8 cellular contexts compared by ENCODE assay signal in genomic region chr5:173015240-173016068, GRCh38. TPM values are rescaled to one million over a fixed set of nuclear protein-coding genes. Genes with fewer than 3 reads are reported as not detected.
DNase-seq lines count a peak whose midpoint lies in the region; ATAC-seq and TF ChIP-seq lines count a peak whose summit lies in the region.
"Not testable (repeated sequence)": the region's sequence is repeated elsewhere in the genome, so short reads cannot be mapped to it uniquely, and the experiment has no call there.

No MANE protein-coding gene starts in this region.

- not testable (repeated sequence) for H3K36me3 ChIP-seq in CD8-positive, alpha-beta memory T cell (ENCODE audit: insufficient read depth, low read length); colonic mucosa; left ventricle myocardium inferior; muscle layer of duodenum (ENCODE audit: control insufficient read depth in 1 of 2, insufficient read depth in 2 of 2, low read length in 2 of 2); tibial nerve

- H3K4me1 Mint-ChIP-seq in CD8-positive, alpha-beta memory T cell, result peaks cover 42 to 69% (median 53%) of the 10 kb centered on the region in 3 donors
- H3K4me1 Mint-ChIP-seq in T-cell, result peaks cover 52 to 71% (median 63%) of the 10 kb centered on the region in 3 donors

- not testable (repeated sequence) for DNase-seq in CD8-positive, alpha-beta memory T cell; T-cell; activated naive CD4-positive, alpha-beta T cell treated with anti-CD3 and anti-CD28 coated beads, Interleukin-2, amount 50 U/mL, for 72 hours (ENCODE audit: low spot score in 2 of 2); colonic mucosa; left ventricle myocardium inferior; tibial nerve (ENCODE audit: low spot score in 2 of 2)

- not testable (repeated sequence) for H3K9me3 Mint-ChIP-seq in CD8-positive, alpha-beta memory T cell; T-cell; activated naive CD4-positive, alpha-beta T cell treated with anti-CD3 and anti-CD28 coated beads, Interleukin-2, amount 50 U/mL, for 72 hours

- H3K9me3 ChIP-seq in CD8-positive, alpha-beta memory T cell (ENCODE audit: low read length); colonic mucosa; left ventricle myocardium inferior (replicated peaks); muscle layer of duodenum (ENCODE audit: control insufficient read depth in 1 of 2, low read length in 2 of 2); tibial nerve: not testable (repeated sequence)

- peak overlapping the region in 1 of 7 donors; percentile 54 for H3K4me3 Mint-ChIP-seq in CD8-positive, alpha-beta memory T cell
- not testable (repeated sequence) for H3K4me3 Mint-ChIP-seq in T-cell

- ATAC-seq in T-cell (replicated peaks in 1 of 4); activated naive CD4-positive, alpha-beta T cell treated with anti-CD3 and anti-CD28 coated beads, Interleukin-2, amount 50 U/mL, for 72 hours: not testable (repeated sequence)

- H3K27me3 Mint-ChIP-seq in CD8-positive, alpha-beta memory T cell; T-cell: not testable (repeated sequence)

- not testable (repeated sequence) for H3K9ac ChIP-seq in colonic mucosa (ENCODE audit: low read depth in 2 of 2, low read length in 2 of 2)

- H3K27me3 ChIP-seq in CD8-positive, alpha-beta memory T cell (ENCODE audit: insufficient read depth, low read length, poor library complexity, severe bottlenecking); colonic mucosa; left ventricle myocardium inferior (ENCODE audit: low read depth); muscle layer of duodenum (ENCODE audit: low read depth, low read length); tibial nerve: not testable (repeated sequence)

- POLR2A ChIA-PET in CD8-positive, alpha-beta memory T cell (lab: Charles Lee); T-cell (lab: Charles Lee): not testable (repeated sequence)

- H3K27ac Mint-ChIP-seq in CD8-positive, alpha-beta memory T cell, result peak overlapping the region; percentile 1 to 72 (median 48)
- H3K27ac Mint-ChIP-seq in T-cell, result peak overlapping the region; percentile 70 to 83
- H3K27ac Mint-ChIP-seq in activated naive CD4-positive, alpha-beta T cell treated with anti-CD3 and anti-CD28 coated beads, Interleukin-2, amount 50 U/mL, for 72 hours, result peak overlapping the region; percentile 65 to 73

- intact Hi-C loops in colonic mucosa (cut with DNase I); left ventricle myocardium inferior (cut with micrococcal nuclease): not testable (repeated sequence)

- TF ChIP-seq EP300 in tibial nerve (IDR thresholded peaks at IDR 0.05), result not testable (repeated sequence)

- TF ChIP-seq CTCF in colonic mucosa (IDR thresholded peaks at IDR 0.05); left ventricle myocardium inferior (IDR thresholded peaks at IDR 0.05; ENCODE audit: borderline replicate concordance); tibial nerve (IDR thresholded peaks at IDR 0.05): not testable (repeated sequence)

- H3K27ac ChIP-seq in CD8-positive, alpha-beta memory T cell (ENCODE audit: low read depth, low read length), result not testable (repeated sequence)
- H3K27ac ChIP-seq in colonic mucosa (peak overlapping the region; percentile 41), left ventricle myocardium inferior (replicated peaks) (peak overlapping the region; percentile 72), muscle layer of duodenum (ENCODE audit: low read length) (peak overlapping the region; percentile 25), skin epidermis (peak overlapping the region in 17 of 21 experiments; percentile 26 to 84 (median 72)), tibial nerve (peak overlapping the region in 3 of 4 donors; percentile 61 to 85 (median 78))

- WGBS in tibial nerve, 2 donors, result 92% methylated on average over 9 of the region's 9 CpGs

- TF ChIP-seq POLR2A in tibial nerve (IDR thresholded peaks at IDR 0.05), result not testable (repeated sequence)

- not testable (repeated sequence) for H3K4me1 ChIP-seq in CD8-positive, alpha-beta memory T cell (ENCODE audit: insufficient read depth, low read length); colonic mucosa
- H3K4me1 ChIP-seq in left ventricle myocardium inferior, result peaks cover 50% of the 10 kb centered on the region
- H3K4me1 ChIP-seq in muscle layer of duodenum (ENCODE audit: control insufficient read depth in 1 of 2, insufficient read depth in 2 of 2, low read length in 2 of 2), result peaks cover 11 to 23% of the 10 kb centered on the region in 2 donors
- peaks cover 0 to 56% (median 30%) of the 10 kb centered on the region in 4 donors for H3K4me1 ChIP-seq in tibial nerve

- CTCF ChIA-PET in CD8-positive, alpha-beta memory T cell (lab: Charles Lee), result interaction anchor here (1.1 kb wide), 1 partner anchor 31 kb away, joined by 3 read pairs; no protein-coding TSS in a partner anchor
- CTCF ChIA-PET in T-cell (lab: Charles Lee), result interaction anchor here (0.5 to 0.6 kb wide), 2 partner anchors 71 to 222 kb away, joined by 4 read pairs; no protein-coding TSS in a partner anchor

- H3K4me3 ChIP-seq in CD8-positive, alpha-beta memory T cell (ENCODE audit: low read length); colonic mucosa; left ventricle myocardium inferior; muscle layer of duodenum (ENCODE audit: low read depth in 1 of 2, low read length in 2 of 2); skin epidermis; tibial nerve: not testable (repeated sequence)

- peaks cover 0 to 30% (median 10%) of the 10 kb centered on the region in 3 donors for H3K36me3 Mint-ChIP-seq in CD8-positive, alpha-beta memory T cell
- H3K36me3 Mint-ChIP-seq in T-cell, result peaks cover 17% of the 10 kb centered on the region
- H3K36me3 Mint-ChIP-seq in activated naive CD4-positive, alpha-beta T cell treated with anti-CD3 and anti-CD28 coated beads, Interleukin-2, amount 50 U/mL, for 72 hours, result peaks cover 0 to 24% of the 10 kb centered on the region in 2 donors

RNA-seq across cellular contexts. Expression of gene ATP6V0E1, which starts 31.9 kb away (rescaled TPM):
- total RNA-seq in CD8-positive, alpha-beta memory T cell, result 100 to 1,000 TPM; 171 to 179 TPM
- polyA plus RNA-seq in CD8-positive, alpha-beta memory T cell, result 468 TPM
- total RNA-seq in T-cell, result 100 to 1,000 TPM in 4 of 5 donors, 10 to 100 TPM in 1; 81.6 to 156 (median 132) TPM
- total RNA-seq in activated naive CD4-positive, alpha-beta T cell treated with anti-CD3 and anti-CD28 coated beads, Interleukin-2, amount 50 U/mL, for 72 hours, result 10 to 100 TPM; 84.7 to 88.3 TPM
- 100 to 1,000 TPM; 194 to 218 TPM for total RNA-seq in colonic mucosa
- 208 TPM for total RNA-seq in left ventricle myocardium inferior
- 100 to 1,000 TPM in 1 of 4 donors, 10 to 100 TPM in 3; 88.8 to 121 (median 92.0) TPM for total RNA-seq in tibial nerve

RNA-seq across cellular contexts. Expression of gene CREBRF, which starts 40.7 kb away (rescaled TPM):
- 10 to 100 TPM; 14.3 to 14.9 TPM for total RNA-seq in CD8-positive, alpha-beta memory T cell
- polyA plus RNA-seq in CD8-positive, alpha-beta memory T cell, result 61.0 TPM
- total RNA-seq in T-cell (10 to 100 TPM; 77.8 to 94.7 (median 89.7) TPM), colonic mucosa (10 to 100 TPM in 1 of 2 donors, 1 to 10 TPM in 1; 7.2 to 19.1 TPM), left ventricle myocardium inferior (24.1 TPM), tibial nerve (10 to 100 TPM; 31.2 to 46.3 (median 40.5) TPM)
- 10 to 100 TPM; 12.7 to 39.6 TPM for total RNA-seq in activated naive CD4-positive, alpha-beta T cell treated with anti-CD3 and anti-CD28 coated beads, Interleukin-2, amount 50 U/mL, for 72 hours

RNA-seq across cellular contexts. Expression of gene RPL26L1, which starts 56.2 kb away (rescaled TPM):
- 10 to 100 TPM; 91.9 to 92.3 TPM for total RNA-seq in CD8-positive, alpha-beta memory T cell
- polyA plus RNA-seq in CD8-positive, alpha-beta memory T cell, result 35.6 TPM
- total RNA-seq in T-cell, result 10 to 100 TPM; 13.7 to 16.4 (median 14.0) TPM
- 10 to 100 TPM; 53.5 to 61.6 TPM for total RNA-seq in activated naive CD4-positive, alpha-beta T cell treated with anti-CD3 and anti-CD28 coated beads, Interleukin-2, amount 50 U/mL, for 72 hours
- 10 to 100 TPM; 26.6 to 50.6 TPM for total RNA-seq in colonic mucosa
- 27.2 TPM for total RNA-seq in left ventricle myocardium inferior
- total RNA-seq in tibial nerve, result 10 to 100 TPM in 3 of 4 donors, 1 to 10 TPM in 1; 6.1 to 30.8 (median 25.3) TPM
